21 cellular contexts compared by ENCODE assay signal in the genomic region with DNA sequence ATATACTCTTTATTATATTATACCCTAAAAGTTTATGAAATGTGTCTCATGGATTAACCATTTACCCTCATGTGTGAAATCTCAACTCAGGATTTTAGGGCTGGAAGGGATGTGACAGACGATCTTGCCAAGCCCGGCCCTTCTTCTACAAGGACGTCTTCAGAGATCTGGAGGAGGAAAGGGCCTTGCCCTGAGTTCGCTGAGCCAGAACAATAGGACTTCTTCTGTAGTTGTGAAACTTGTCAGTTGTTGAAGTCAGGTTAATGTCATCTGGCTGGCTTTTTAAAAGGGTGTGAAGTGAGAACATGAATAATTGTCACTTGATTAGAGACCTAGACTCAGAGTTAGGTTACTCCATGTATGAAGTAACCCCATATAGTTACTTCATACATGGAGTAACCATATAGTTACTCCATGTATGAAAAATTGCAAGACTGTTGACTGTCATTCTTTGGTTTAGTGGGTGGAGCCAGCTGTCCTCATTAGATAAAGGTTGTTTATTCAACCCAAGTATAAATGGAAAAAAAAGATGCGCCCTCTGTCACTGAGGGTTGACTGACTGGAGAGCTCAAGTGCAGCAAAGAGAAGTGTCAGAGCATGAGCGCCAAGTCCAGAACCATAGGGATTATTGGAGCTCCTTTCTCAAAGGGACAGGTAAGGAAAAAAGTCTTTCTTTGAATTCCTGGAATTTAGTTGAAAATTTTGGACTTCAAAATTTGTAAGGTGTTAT. TPM values are rescaled to one million over a fixed set of nuclear protein-coding genes. Genes with fewer than 3 reads are reported as not detected.
"Had no signal": no experiment of that assay in that cellular context is flagged by ENCODE, and none has a peak within 500 bp of the region (broad histone marks: within the 10 kb centered on the region; RNA-seq: fewer than 3 reads in every experiment).

Gene ARG1, plus strand, starts transcription at position 541 of the 730 bp plus-strand sequence. Its CDS starts 57 bp downstream, at position 598.

- H3K4me3 Mint-ChIP-seq: activated CD4-positive, alpha-beta memory T cell treated with anti-CD3 and anti-CD28 coated beads, Interleukin-2, amount 10 ng/mL, durations not matched to agents 7 days and 5 days; activated CD4-positive, alpha-beta T cell treated with anti-CD3 and anti-CD28 coated beads, Interleukin-2, amount 10 ng/mL, durations not matched to agents 24 days and 14 days; activated naive CD4-positive, alpha-beta T cell treated with anti-CD3 and anti-CD28 coated beads, Interleukin-2, amount 10 ng/mL, durations not matched to agents 7 days and 5 days; brain; mesothelial cell of epicardium; natural killer cell; T-helper 17 cell had no signal

- H3K9me3 ChIP-seq: esophagus squamous epithelium, gastrocnemius medialis, tibial artery had no signal

- H3K27me3 ChIP-seq: esophagus squamous epithelium, gastrocnemius medialis, tibial artery had no signal

- H3K9me3 Mint-ChIP-seq: activated CD4-positive, alpha-beta memory T cell treated with anti-CD3 and anti-CD28 coated beads, Interleukin-2, amount 10 ng/mL, durations not matched to agents 7 days and 5 days; activated CD4-positive, alpha-beta T cell treated with anti-CD3 and anti-CD28 coated beads, Interleukin-2, amount 10 ng/mL, durations not matched to agents 24 days and 14 days; activated naive CD4-positive, alpha-beta T cell treated with anti-CD3 and anti-CD28 coated beads, Interleukin-2, amount 10 ng/mL, durations not matched to agents 7 days and 5 days; brain; mesothelial cell of epicardium; natural killer cell had no signal

- H3K27me3 Mint-ChIP-seq: activated CD4-positive, alpha-beta memory T cell treated with anti-CD3 and anti-CD28 coated beads, Interleukin-2, amount 10 ng/mL, durations not matched to agents 7 days and 5 days; activated CD4-positive, alpha-beta T cell treated with anti-CD3 and anti-CD28 coated beads, Interleukin-2, amount 10 ng/mL, durations not matched to agents 24 days and 14 days; activated naive CD4-positive, alpha-beta T cell treated with anti-CD3 and anti-CD28 coated beads, Interleukin-2, amount 10 ng/mL, durations not matched to agents 7 days and 5 days; brain; T-helper 17 cell had no signal

- H3K4me3 ChIP-seq: esophagus squamous epithelium, gastrocnemius medialis, lung, tibial artery had no signal

- ATAC-seq: gastrocnemius medialis, left colon, natural killer cell, T-helper 17 cell had no signal

- H3K27ac ChIP-seq: esophagus squamous epithelium, gastrocnemius medialis, tibial artery had no signal

- DNase-seq: activated CD4-positive, alpha-beta memory T cell treated with anti-CD3 and anti-CD28 coated beads, Interleukin-2, amount 10 ng/mL, durations not matched to agents 7 days and 5 days; activated CD4-positive, alpha-beta T cell treated with anti-CD3 and anti-CD28 coated beads, Interleukin-2, amount 10 ng/mL, durations not matched to agents 24 days and 14 days; activated effector memory CD4-positive, alpha-beta T cell treated with anti-CD3 and anti-CD28 coated beads, Interleukin-2, amount 50 U/mL, for 16 hours; activated naive CD4-positive, alpha-beta T cell treated with anti-CD3 and anti-CD28 coated beads, Interleukin-2, amount 10 ng/mL, durations not matched to agents 7 days and 5 days; activated T-cell treated with anti-CD3 and anti-CD28 coated beads for 4 hours; dermis blood vessel endothelial cell; effector CD8-positive, alpha-beta T cell; esophagus squamous epithelium; gastrocnemius medialis; left colon; natural killer cell; posterior cingulate gyrus; stimulated activated CD4-positive, alpha-beta T cell treated with anti-CD3 and anti-CD28 coated beads, Interleukin-4, amount 100 ng/mL, for 24 hours; stimulated activated naive CD4-positive, alpha-beta T cell treated with Interleukin-2 at 50 U/mL for 16 hours; SW 1271; T-helper 17 cell; tibial artery had no signal

- H3K4me1 ChIP-seq: esophagus squamous epithelium, gastrocnemius medialis, tibial artery had no signal

- H3K36me3 ChIP-seq: gastrocnemius medialis had no signal

- H3K27ac Mint-ChIP-seq: activated CD4-positive, alpha-beta memory T cell treated with anti-CD3 and anti-CD28 coated beads, Interleukin-2, amount 10 ng/mL, durations not matched to agents 7 days and 5 days; activated CD4-positive, alpha-beta T cell treated with anti-CD3 and anti-CD28 coated beads, Interleukin-2, amount 10 ng/mL, durations not matched to agents 24 days and 14 days; activated naive CD4-positive, alpha-beta T cell treated with anti-CD3 and anti-CD28 coated beads, Interleukin-2, amount 10 ng/mL, durations not matched to agents 7 days and 5 days; brain; mesothelial cell of epicardium; natural killer cell; T-helper 17 cell had no signal

- H3K4me1 Mint-ChIP-seq: activated CD4-positive, alpha-beta memory T cell treated with anti-CD3 and anti-CD28 coated beads, Interleukin-2, amount 10 ng/mL, durations not matched to agents 7 days and 5 days; activated naive CD4-positive, alpha-beta T cell treated with anti-CD3 and anti-CD28 coated beads, Interleukin-2, amount 10 ng/mL, durations not matched to agents 7 days and 5 days; brain; mesothelial cell of epicardium; natural killer cell had no signal

RNA-seq across cellular contexts. Expression of gene ARG1, which starts in this region (rescaled TPM):
- total RNA-seq: activated CD4-positive, alpha-beta memory T cell treated with anti-CD3 and anti-CD28 coated beads, Interleukin-2, amount 10 ng/mL, durations not matched to agents 7 days and 5 days; activated CD4-positive, alpha-beta T cell treated with anti-CD3 and anti-CD28 coated beads, Interleukin-2, amount 10 ng/mL, durations not matched to agents 24 days and 14 days; dermis blood vessel endothelial cell; mesothelial cell of epicardium; natural killer cell; SK-MEL-5; T-helper 17 cell had no signal
